Comparison of ENCODE assay signal across 10 cellular contexts in genomic region chr1:43776043-43776761, GRCh38.
DNase-seq lines count a peak whose midpoint lies in the region; ATAC-seq and TF ChIP-seq lines count a peak whose summit lies in the region.
"Had no signal": no experiment of that assay in that cellular context is flagged by ENCODE, and none has a peak within 500 bp of the region (broad histone marks: within the 10 kb centered on the region; RNA-seq: fewer than 3 reads in every experiment).

No MANE protein-coding gene starts in this region.

- ATAC-seq in WTC11, result no peak
- ATAC-seq: activated CD8-positive, alpha-beta memory T cell treated with anti-CD3 and anti-CD28 coated beads, Interleukin-2, amount 10 ng/mL, durations not matched to agents 7 days and 5 days; stimulated activated effector memory CD8-positive, alpha-beta T cell treated with anti-CD3 and anti-CD28 coated beads, Interleukin-12 subunit alpha, Interleukin-12 subunit beta, amount 100 ng/mL, for 72 hours had no signal

- H3K4ac ChIP-seq in mesenchymal stem cell (ENCODE audit: low read depth in 1 of 2, low read length in 2 of 2), result no peak overlapping the region

- no peak overlapping the region for H2AFZ ChIP-seq in mesenchymal stem cell (ENCODE audit: low read depth, low read length)

- no peak overlapping the region for H3K14ac ChIP-seq in mesenchymal stem cell (ENCODE audit: low read length in 2 of 2)

- no peak overlapping the region for H2BK120ac ChIP-seq in mesenchymal stem cell (ENCODE audit: low read depth, low read length)

- no peak overlapping the region for H3K23ac ChIP-seq in mesenchymal stem cell (ENCODE audit: low read length in 2 of 2)

- no peak overlapping the region for H2BK15ac ChIP-seq in mesenchymal stem cell (ENCODE audit: low read depth, poor library complexity, severe bottlenecking)

- peaks cover 14% of the 10 kb centered on the region for H3K79me1 ChIP-seq in mesenchymal stem cell (replicated peaks; ENCODE audit: low read length, poor library complexity, severe bottlenecking)

- peak; percentile 6 for DNase-seq in DMS53 treated with DMSO at 0.1 percent for 48 hours (lab: John Stamatoyannopoulos, UW; ENCODE audit: unreplicated experiment)
- DNase-seq in M059J (ENCODE audit: low read depth), result peak; percentile 80
- DNase-seq in astrocyte of the hippocampus (ENCODE audit: low read depth, low spot score), result peak; percentile 60
- DNase-seq in mesenchymal stem cell, result peak; percentile 72
- no peak for DNase-seq in activated CD4-positive, alpha-beta T cell treated with anti-CD3 and anti-CD28 coated beads, Interleukin-2, amount 10 ng/mL, durations not matched to agents 24 days and 14 days
- no peak for DNase-seq in effector CD8-positive, alpha-beta T cell (lab: John Stamatoyannopoulos, UW)
- DNase-seq in esophagus squamous epithelium (lab: John Stamatoyannopoulos, UW), result no peak
- no peak for DNase-seq in WTC11 (ENCODE audit: low spot score)
- DNase-seq: activated CD8-positive, alpha-beta memory T cell treated with anti-CD3 and anti-CD28 coated beads, Interleukin-2, amount 10 ng/mL, durations not matched to agents 7 days and 5 days had no signal

- H2BK5ac ChIP-seq in mesenchymal stem cell (ENCODE audit: low read depth, low read length, poor library complexity, severe bottlenecking), result no peak overlapping the region

- peaks cover 16% of the 10 kb centered on the region for H3K4me1 Mint-ChIP-seq in activated CD4-positive, alpha-beta T cell treated with anti-CD3 and anti-CD28 coated beads, Interleukin-2, amount 10 ng/mL, durations not matched to agents 24 days and 14 days
- H3K4me1 Mint-ChIP-seq in WTC11, result peaks cover 6% of the 10 kb centered on the region

- peaks cover 25% of the 10 kb centered on the region for H3K36me3 Mint-ChIP-seq in activated CD4-positive, alpha-beta T cell treated with anti-CD3 and anti-CD28 coated beads, Interleukin-2, amount 10 ng/mL, durations not matched to agents 24 days and 14 days (ENCODE audit: low read depth)
- peaks cover 9% of the 10 kb centered on the region; the same call in 1 of the 2 replicates for H3K36me3 Mint-ChIP-seq in WTC11

- intact Hi-C loops in activated CD4-positive, alpha-beta T cell treated with anti-CD3 and anti-CD28 coated beads, Interleukin-2, amount 10 ng/mL, durations not matched to agents 24 days and 14 days (cut with micrococcal nuclease), result no loop called here
- intact Hi-C loops in esophagus squamous epithelium (cut with DNase I), result no loop called here

- no peak overlapping the region for H3K18ac ChIP-seq in mesenchymal stem cell (ENCODE audit: low read depth in 1 of 2, low read length in 2 of 2)

- H3K9ac ChIP-seq in mesenchymal stem cell (ENCODE audit: low read length), result peak overlapping the region; percentile 2

- no peaks in the 10 kb centered on the region for H3K27me3 Mint-ChIP-seq in activated CD4-positive, alpha-beta T cell treated with anti-CD3 and anti-CD28 coated beads, Interleukin-2, amount 10 ng/mL, durations not matched to agents 24 days and 14 days
- no peaks in the 10 kb centered on the region; the same call in 1 of the 2 replicates for H3K27me3 Mint-ChIP-seq in WTC11 (ENCODE audit: low read depth)
- H3K27me3 Mint-ChIP-seq: activated CD8-positive, alpha-beta memory T cell treated with anti-CD3 and anti-CD28 coated beads, Interleukin-2, amount 10 ng/mL, durations not matched to agents 7 days and 5 days had no signal

- H3K4me2 ChIP-seq in mesenchymal stem cell (ENCODE audit: low read length, poor library complexity, severe bottlenecking), result no peak overlapping the region

- peaks cover 4% of the 10 kb centered on the region for H3K4me1 ChIP-seq in mesenchymal stem cell (ENCODE audit: control insufficient read depth, insufficient read depth, low read depth, low read length)
- H3K4me1 ChIP-seq in esophagus squamous epithelium, result peaks cover 0 to 7% (median 4%) of the 10 kb centered on the region in 3 donors

- H3K36me3 ChIP-seq in mesenchymal stem cell (ENCODE audit: control insufficient read depth in 1 of 2, insufficient read depth in 2 of 2, low read depth in 1 of 2, low read length in 2 of 2) (peaks cover 0 to 8% of the 10 kb centered on the region in 2 experiments), esophagus squamous epithelium (no peaks in the 10 kb centered on the region)

- H3K27ac ChIP-seq in mesenchymal stem cell (ENCODE audit: low read length, poor library complexity, severe bottlenecking) (peak overlapping the region; percentile 54), esophagus squamous epithelium (no peak overlapping the region)

- no peak overlapping the region for H3K27ac Mint-ChIP-seq in activated CD4-positive, alpha-beta T cell treated with anti-CD3 and anti-CD28 coated beads, Interleukin-2, amount 10 ng/mL, durations not matched to agents 24 days and 14 days
- H3K27ac Mint-ChIP-seq in WTC11, result no peak overlapping the region
- H3K27ac Mint-ChIP-seq: activated CD8-positive, alpha-beta memory T cell treated with anti-CD3 and anti-CD28 coated beads, Interleukin-2, amount 10 ng/mL, durations not matched to agents 7 days and 5 days; stimulated activated effector memory CD8-positive, alpha-beta T cell treated with anti-CD3 and anti-CD28 coated beads, Interleukin-12 subunit alpha, Interleukin-12 subunit beta, amount 100 ng/mL, for 72 hours had no signal

- H3K27me3 ChIP-seq in mesenchymal stem cell (ENCODE audit: control insufficient read depth in 1 of 2, insufficient read depth in 1 of 2, low read length in 2 of 2), result no peaks in the 10 kb centered on the region
- H3K27me3 ChIP-seq in esophagus squamous epithelium, result no peaks in the 10 kb centered on the region

- H4K91ac ChIP-seq in mesenchymal stem cell (ENCODE audit: low read length), result no peak overlapping the region

- WGBS in mesenchymal stem cell, result 94% methylated on average over 3 of the region's 4 CpGs
- WGBS in esophagus squamous epithelium, 2 donors, result 95 to 98% methylated on average over 4 of the region's 4 CpGs

- no peak overlapping the region for H3K4me3 Mint-ChIP-seq in activated CD4-positive, alpha-beta T cell treated with anti-CD3 and anti-CD28 coated beads, Interleukin-2, amount 10 ng/mL, durations not matched to agents 24 days and 14 days
- no peak overlapping the region for H3K4me3 Mint-ChIP-seq in WTC11
- H3K4me3 Mint-ChIP-seq: activated CD8-positive, alpha-beta memory T cell treated with anti-CD3 and anti-CD28 coated beads, Interleukin-2, amount 10 ng/mL, durations not matched to agents 7 days and 5 days; stimulated activated effector memory CD8-positive, alpha-beta T cell treated with anti-CD3 and anti-CD28 coated beads, Interleukin-12 subunit alpha, Interleukin-12 subunit beta, amount 100 ng/mL, for 72 hours had no signal

- H2AK5ac ChIP-seq in mesenchymal stem cell (ENCODE audit: low read length, severe bottlenecking), result no peak overlapping the region

- TF ChIP-seq CTCF in esophagus squamous epithelium (IDR thresholded peaks at IDR 0.05) (no peak), WTC11 (IDR thresholded peaks at IDR 0.05) (no peak)

- CTCF ChIA-PET in WTC11 (lab: Charles Lee), result no interaction called here

- no peak for TF ChIP-seq POLR2A in esophagus squamous epithelium (IDR thresholded peaks at IDR 0.05)

- H4K8ac ChIP-seq in mesenchymal stem cell (ENCODE audit: low read length), result no peak overlapping the region

- H3K9me3 ChIP-seq in mesenchymal stem cell (ENCODE audit: control insufficient read depth, low read length), result peaks cover 6% of the 10 kb centered on the region
- H3K9me3 ChIP-seq in esophagus squamous epithelium, result no peaks in the 10 kb centered on the region

- H3K9me3 Mint-ChIP-seq in activated CD4-positive, alpha-beta T cell treated with anti-CD3 and anti-CD28 coated beads, Interleukin-2, amount 10 ng/mL, durations not matched to agents 24 days and 14 days, result peaks cover 10% of the 10 kb centered on the region
- peaks cover 23% of the 10 kb centered on the region for H3K9me3 Mint-ChIP-seq in WTC11

- no peak overlapping the region for H3K4me3 ChIP-seq in mesenchymal stem cell (ENCODE audit: insufficient read depth in 1 of 2, low read depth in 1 of 2, low read length in 2 of 2)
- no peak overlapping the region for H3K4me3 ChIP-seq in esophagus squamous epithelium

- H2BK12ac ChIP-seq in mesenchymal stem cell (ENCODE audit: low read length in 2 of 2), result no peak overlapping the region

- POLR2A ChIA-PET in WTC11 (lab: Charles Lee), result no interaction called here

TF ChIP-seq in WTC11, 78 proteins besides CTCF, POLR2A, EP300 and RAD21:
- no peak for TF ChIP-seq GABPB1 (CRISPR knock-in tag; IDR thresholded peaks at IDR 0.05)

Comparison
In these comparisons a context has a peak if more than half of its experiments do, and no peak if none do; other contexts are left out.
1. DNase-seq: peak in DMS53 treated with DMSO at 0.1 percent for 48 hours (single experiment), M059J (single experiment), astrocyte of the hippocampus (single experiment) and mesenchymal stem cell (single experiment); none in activated CD4-positive, alpha-beta T cell treated with anti-CD3 and anti-CD28 coated beads, Interleukin-2, amount 10 ng/mL, durations not matched to agents 24 days and 14 days (single experiment), effector CD8-positive, alpha-beta T cell (single experiment), esophagus squamous epithelium (single experiment) and WTC11 (single experiment).